29 cellular contexts compared by ENCODE assay signal in genomic region chr10:110931769-110932381, GRCh38. TPM values are rescaled to one million over a fixed set of nuclear protein-coding genes. Genes with fewer than 3 reads are reported as not detected.
DNase-seq lines count a peak whose midpoint lies in the region; ATAC-seq, FAIRE-seq and TF ChIP-seq lines count a peak whose summit lies in the region.
"Had no signal": no experiment of that assay in that cellular context is flagged by ENCODE, and none has a peak within 500 bp of the region (broad histone marks: within the 10 kb centered on the region; RNA-seq: fewer than 3 reads in every experiment).

No MANE protein-coding gene starts in this region.

- no peaks in the 10 kb centered on the region for H4K20me1 ChIP-seq in PC-9 (ENCODE audit: insufficient read depth)

- TF ChIP-seq CTCF in PC-9 (conservative IDR thresholded peaks at IDR 0.05) = no peak
- no peak for TF ChIP-seq CTCF in GM13976 (IDR thresholded peaks at IDR 0.05; ENCODE audit: borderline replicate concordance, control extremely low read depth, extremely low read depth, insufficient read depth, missing control alignments)

- no peaks in the 10 kb centered on the region for H3K27me3 ChIP-seq in PC-9 (ENCODE audit: insufficient read depth, low read depth)
- H3K27me3 ChIP-seq: BLaER1, breast epithelium, gastroesophageal sphincter, MG63, neural progenitor cell, SJSA1, transverse colon had no signal

- intact Hi-C loops in PC-9 (cut with micrococcal nuclease; ENCODE audit: unreplicated experiment) (no loop called here), left cardiac atrium (cut with DNase I) (no loop called here)

- BruUV-seq in PC-9 (replicated peaks; lab: Mats Ljungman, UMichigan) = no TSS peak

- FAIRE-seq in GM12891 (lab: Jason Lieb, UNC) = peak; percentile 80
- FAIRE-seq: H1, HTR-8/SVneo, RCC 7860 had no signal

- H3K4me3 ChIP-seq in PC-9 = no peak overlapping the region
- H3K4me3 ChIP-seq: BLaER1, breast epithelium, gastroesophageal sphincter, MG63, neural progenitor cell, SJSA1, transverse colon had no signal

- CTCF ChIA-PET in PC-9 (lab: Charles Lee) = no interaction called here

- H3K36me3 ChIP-seq in PC-9 (ENCODE audit: low read depth) = no peaks in the 10 kb centered on the region
- H3K36me3 ChIP-seq: breast epithelium, MG63, neural progenitor cell, SJSA1, transverse colon had no signal

- H3K9me3 ChIP-seq in PC-9 (ENCODE audit: insufficient read depth, low read depth) = no peaks in the 10 kb centered on the region
- H3K9me3 ChIP-seq: breast epithelium, gastroesophageal sphincter, MG63, SJSA1, transverse colon had no signal

- no peak for TF ChIP-seq POLR2A in GM12891 (IDR thresholded peaks at IDR 0.05; ENCODE audit: low read depth, low read length)

- DNase-seq in GM12891 (ENCODE audit: insufficient read length, low spot score) (no peak), PC-9 (no peak), left cardiac atrium (no peak), pons (ENCODE audit: low spot score) (peak; percentile 22), GM13976 (ENCODE audit: low spot score) (no peak), GOT3 (lab: John Stamatoyannopoulos, UW) (no peak)
- DNase-seq: activated B cell treated with CpG ODN at 0.5 μM for 24 hours; activated CD4-positive, alpha-beta T cell treated with anti-CD3 and anti-CD28 coated beads, Interleukin-2, amount 50 U/mL, for 1 hour; activated effector memory CD4-positive, alpha-beta T cell treated with Interleukin-2 at 50 U/mL for 16 hours; activated T-cell treated with anti-CD3 and anti-CD28 coated beads, Interleukin-2, amount 50 U/mL, for 1 hour; hippocampal formation; KBM-7; MG63; NCI-H1930; NCI-H526; posterior cingulate gyrus; stimulated activated CD4-positive, alpha-beta T cell treated with anti-CD3 and anti-CD28 coated beads, Interleukin-4, amount 100 ng/mL, for 24 hours; transverse colon had no signal

- H2AFZ ChIP-seq in PC-9 = no peak overlapping the region
- H2AFZ ChIP-seq: neural progenitor cell had no signal

- peak; percentile 34 to 55 for ATAC-seq in left cardiac atrium
- no peak for ATAC-seq in GM21423 (IDR thresholded peaks at IDR 0.05; ENCODE audit: unreplicated experiment)
- ATAC-seq: activated naive CD4-positive, alpha-beta T cell treated with anti-CD3 and anti-CD28 coated beads, Interleukin-2, amount 50 U/mL, for 72 hours; gastroesophageal sphincter; sciatic nerve had no signal

- in situ Hi-C loops in GM13976 (cut with MboI; ENCODE audit: low sequenced_read_pairs, unreplicated experiment) = no loop called here

- POLR2A ChIA-PET in PC-9 (lab: Charles Lee; ENCODE audit: unreplicated experiment) = interaction anchor here (0.6 to 0.7 kb wide), 3 partner anchors 29 to 338 kb away, joined by 4 to 8 read pairs (median 6); no protein-coding TSS in a partner anchor

- H3F3A ChIP-seq in PC-9 (ENCODE audit: insufficient read depth, low read depth) = peaks cover 12% of the 10 kb centered on the region

- H3K79me2 ChIP-seq in PC-9 (ENCODE audit: low read depth) = peaks cover 81% of the 10 kb centered on the region

- peak overlapping the region; percentile 61 for H3K27ac ChIP-seq in PC-9
- H3K27ac ChIP-seq: BLaER1, gastroesophageal sphincter, neural progenitor cell, SJSA1, transverse colon had no signal

- H3K9me2 ChIP-seq in PC-9 (ENCODE audit: insufficient read depth) = no peaks in the 10 kb centered on the region

- H3K4me1 ChIP-seq in PC-9 (replicated peaks; ENCODE audit: insufficient read depth) = peaks cover 37% of the 10 kb centered on the region
- H3K4me1 ChIP-seq: breast epithelium, SJSA1 had no signal

- H3K4me2 ChIP-seq in PC-9 = peak overlapping the region; percentile 66
- H3K4me2 ChIP-seq: BLaER1, neural progenitor cell had no signal

TF ChIP-seq in GM12891, 5 proteins besides CTCF, POLR2A, EP300 and RAD21:
- no peak for TF ChIP-seq SPI1 (IDR thresholded peaks at IDR 0.05; ENCODE audit: low read depth, low read length)
- TF ChIP-seq TAF1 (IDR thresholded peaks at IDR 0.05; ENCODE audit: low read depth, low read length) = no peak
TF ChIP-seq in GM12891: peak in this region for 0.

RNA-seq across cellular contexts. Expression of gene SHOC2, which starts 12.5 kb away (rescaled TPM):
- polyA plus RNA-seq in GM12891 (2012; ENCODE audit: low read depth, missing spikeins) = 24.4 TPM
- total RNA-seq in PC-9 (2021) (14.2 and 20.2 TPM in 2 replicates), left cardiac atrium (10 to 100 TPM; 43.0 to 49.4 TPM)

RNA-seq across cellular contexts. Expression of gene BBIP1, which starts 12.9 kb away (rescaled TPM):
- 19.9 TPM for polyA plus RNA-seq in GM12891 (2012; ENCODE audit: low read depth, missing spikeins)
- 8.5 and 14.9 TPM in 2 replicates for total RNA-seq in PC-9 (2021)
- 10 to 100 TPM; 22.8 to 25.5 TPM for total RNA-seq in left cardiac atrium
